ENCODE assay signal across 29 cellular contexts in the genomic region with DNA sequence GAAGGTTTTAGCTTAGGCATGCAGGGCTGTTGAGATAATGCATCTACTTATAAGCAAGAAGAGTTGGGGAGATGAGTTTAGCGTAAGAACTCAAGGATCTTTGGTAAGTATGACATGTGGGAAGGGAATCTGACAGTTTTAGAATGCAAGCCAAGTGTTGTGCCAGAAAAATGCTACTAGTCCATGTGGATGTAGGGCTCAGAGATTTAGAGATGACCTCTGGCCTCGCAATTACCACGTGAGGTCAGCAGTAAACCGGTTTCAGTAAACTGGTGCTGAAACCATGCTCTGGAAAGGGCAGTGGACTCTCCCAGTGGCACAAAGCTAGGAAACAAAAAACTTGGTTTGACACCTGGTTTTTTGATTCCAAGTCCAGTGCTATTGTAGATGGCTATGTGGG. TPM values are rescaled to one million over a fixed set of nuclear protein-coding genes. Genes with fewer than 3 reads are reported as not detected.
"Had no signal": no experiment of that assay in that cellular context is flagged by ENCODE, and none has a peak within 500 bp of the region (broad histone marks: within the 10 kb centered on the region; RNA-seq: fewer than 3 reads in every experiment).

No MANE protein-coding gene starts in this region.

- H3K9ac ChIP-seq: KMS-11, SK-N-SH had no signal

- H3K4me3 ChIP-seq: ascending aorta, MG63, Peyer's patch, SJCRH30 had no signal

- H3K27me3 Mint-ChIP-seq: activated naive CD4-positive, alpha-beta T cell treated with anti-CD3 and anti-CD28 coated beads, Interleukin-2, amount 50 U/mL, for 24 hours; central memory CD8-positive, alpha-beta T cell had no signal

- H3K27ac ChIP-seq: ascending aorta, KMS-11, Peyer's patch, RWPE1, SJCRH30 had no signal

- H3K4me1 ChIP-seq: SJCRH30 had no signal

- ATAC-seq: activated CD4-positive, CD25-positive, alpha-beta regulatory T cell treated with anti-CD3 and anti-CD28 coated beads, Interleukin-2, amount 50 U/mL, for 24 hours; activated CD8-positive, alpha-beta T cell treated with anti-CD3 and anti-CD28 coated beads, Interleukin-2, amount 10 ng/mL, durations not matched to agents 7 days and 5 days had no signal

- H3K4me2 ChIP-seq: KMS-11, SK-N-SH had no signal

- H3K27me3 ChIP-seq: ascending aorta, MG63, Peyer's patch, SJCRH30 had no signal

- H3K4me3 Mint-ChIP-seq: activated CD8-positive, alpha-beta T cell treated with anti-CD3 and anti-CD28 coated beads, Interleukin-2, amount 10 ng/mL, durations not matched to agents 7 days and 5 days; activated naive CD4-positive, alpha-beta T cell treated with anti-CD3 and anti-CD28 coated beads, Interleukin-2, amount 50 U/mL, for 24 hours; brain; central memory CD8-positive, alpha-beta T cell had no signal

- H3K27ac Mint-ChIP-seq: activated naive CD4-positive, alpha-beta T cell treated with anti-CD3 and anti-CD28 coated beads, Interleukin-2, amount 50 U/mL, for 24 hours; brain had no signal

- H3K9me3 ChIP-seq: ascending aorta, MG63, Peyer's patch, SJCRH30, SK-N-SH had no signal

- H3K9me3 Mint-ChIP-seq: activated naive CD4-positive, alpha-beta T cell treated with anti-CD3 and anti-CD28 coated beads, Interleukin-2, amount 50 U/mL, for 24 hours; brain; central memory CD8-positive, alpha-beta T cell had no signal

- H3K4me1 Mint-ChIP-seq: activated naive CD4-positive, alpha-beta T cell treated with anti-CD3 and anti-CD28 coated beads, Interleukin-2, amount 50 U/mL, for 24 hours; brain; central memory CD8-positive, alpha-beta T cell had no signal

- DNase-seq: activated CD4-positive, alpha-beta T cell treated with anti-CD3 and anti-CD28 coated beads for 48 hours; activated CD4-positive, alpha-beta T cell treated with anti-CD3 and anti-CD28 coated beads, Interleukin-2, amount 50 U/mL, for 4 hours; activated CD8-positive, alpha-beta memory T cell treated with anti-CD3 and anti-CD28 coated beads, Interleukin-2, amount 50 U/mL, for 48 hours; activated CD8-positive, alpha-beta T cell treated with anti-CD3 and anti-CD28 coated beads, Interleukin-2, amount 10 ng/mL, durations not matched to agents 7 days and 5 days; activated effector memory CD4-positive, alpha-beta T cell treated with Interleukin-2 at 50 U/mL for 16 hours; activated naive CD4-positive, alpha-beta T cell; activated T-cell treated with anti-CD3 and anti-CD28 coated beads, Interleukin-2, amount 50 U/mL, for 1 hour; amniotic stem cell; MG63; MV-4-11; NCI-H1092 treated with DMSO at 0.1 percent for 48 hours; NCI-H1417 treated with DMSO at 0.1 percent for 48 hours; NCI-H1694; NCI-H2029; NCI-H510A treated with DMSO at 0.1 percent for 48 hours; NCI-H69; Peyer's patch; Right ventricle myocardium superior; SJCRH30; SK-N-SH; SW 1271 had no signal

RNA-seq across cellular contexts. Expression of a gene that starts 53.7 kb away (rescaled TPM):
- total RNA-seq: activated CD8-positive, alpha-beta T cell treated with anti-CD3 and anti-CD28 coated beads, Interleukin-2, amount 10 ng/mL, durations not matched to agents 7 days and 5 days; Peyer's patch; Right ventricle myocardium superior; SJCRH30; T-helper 1 cell treated with Interleukin-12 subunit alpha and Interleukin-12 subunit beta and Interleukin-4 antibody, amounts not matched to agents 30 ng/mL and 1 ng/mL, for 36 hours had no signal
